ENCODE assay signal across 17 cellular contexts in the genomic region with DNA sequence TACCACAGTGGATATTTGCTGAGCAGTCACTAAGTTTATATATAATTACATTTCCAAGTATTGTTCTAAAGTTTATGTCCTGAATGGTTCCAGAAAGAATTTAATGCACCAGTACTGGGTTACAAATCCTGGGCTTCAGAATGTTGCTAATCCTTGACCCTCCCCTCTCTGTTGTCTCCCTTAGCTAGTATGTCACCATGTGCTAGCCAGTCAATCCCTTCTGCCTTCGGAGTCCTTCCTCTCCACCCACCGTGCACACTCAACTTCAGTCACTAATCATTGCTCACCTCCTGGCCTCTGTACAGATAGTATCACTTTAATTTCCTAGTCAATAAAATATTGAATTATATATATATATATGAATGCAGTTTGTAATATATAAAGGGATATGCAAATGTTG. TPM values are rescaled to one million over a fixed set of nuclear protein-coding genes. Genes with fewer than 3 reads are reported as not detected.
DNase-seq lines count a peak whose midpoint lies in the region; ATAC-seq, FAIRE-seq and TF ChIP-seq lines count a peak whose summit lies in the region.
"Had no signal": no experiment of that assay in that cellular context is flagged by ENCODE, and none has a peak within 500 bp of the region (broad histone marks: within the 10 kb centered on the region; RNA-seq: fewer than 3 reads in every experiment).

No MANE protein-coding gene starts in this region.

- no peak overlapping the region for H3K4ac ChIP-seq in H1 (replicated peaks; ENCODE audit: insufficient read length, low read depth, low read length)
- no peak overlapping the region for H3K4ac ChIP-seq in mesenchymal stem cell (ENCODE audit: low read depth in 1 of 2, low read length in 2 of 2)

- H3K9me3 ChIP-seq in heart left ventricle (peaks cover 0 to 3% (median 0%) of the 10 kb centered on the region in 12 donors), H1 (ENCODE audit: insufficient read depth in 2 of 2, low read depth in 1 of 2, low read length in 1 of 2) (no peaks in the 10 kb centered on the region), mesenchymal stem cell (ENCODE audit: control insufficient read depth, low read length) (no peaks in the 10 kb centered on the region), transverse colon (no peaks in the 10 kb centered on the region)

- H2BK120ac ChIP-seq in H1 (replicated peaks; ENCODE audit: low read depth, low read length) (no peak overlapping the region), mesenchymal stem cell (ENCODE audit: low read depth, low read length) (no peak overlapping the region)

- H3K27ac ChIP-seq in heart left ventricle (peak overlapping the region in 8 of 12 donors; percentile 52 to 82 (median 66)), H1 (ENCODE audit: low read depth, low read length) (no peak overlapping the region), mesenchymal stem cell (ENCODE audit: low read length, poor library complexity, severe bottlenecking) (no peak overlapping the region), transverse colon (peak overlapping the region in 3 of 4 donors; percentile 61 to 80 (median 76))
- H3K27ac ChIP-seq: BLaER1 treated with 17β-estradiol and CSF1 and Interleukin-3, amounts not matched to agents 10 nM and 100 nM had no signal

- DNase-seq in heart left ventricle: no peak
- no peak for DNase-seq in Right ventricle myocardium inferior (ENCODE audit: missing footprints)
- DNase-seq in H1 (ENCODE audit: low read depth in 1 of 2, low spot score in 2 of 2): no peak
- no peak for DNase-seq in mesenchymal stem cell
- DNase-seq in transverse colon: no peak
- DNase-seq in NCI-H510A (lab: John Stamatoyannopoulos, UW): no peak
- DNase-seq in HuH-7 (ENCODE audit: low spot score): no peak
- DNase-seq: 8988T, MM.1S, NCI-H187 treated with DMSO at 0.1 percent for 48 hours, NCI-H446 treated with DMSO at 0.1 percent for 48 hours, NCI-H774 had no signal

- H3K79me1 ChIP-seq in H1 (ENCODE audit: low read depth, low read length) (peaks cover 9% of the 10 kb centered on the region), mesenchymal stem cell (replicated peaks; ENCODE audit: low read length, poor library complexity, severe bottlenecking) (no peaks in the 10 kb centered on the region)

- H2AK5ac ChIP-seq in H1 (ENCODE audit: low read depth, low read length) (no peak overlapping the region), mesenchymal stem cell (ENCODE audit: low read length, severe bottlenecking) (no peak overlapping the region)

- H3K36me3 ChIP-seq in heart left ventricle (peaks cover 0 to 11% (median 0%) of the 10 kb centered on the region in 9 donors), H1 (ENCODE audit: control insufficient read depth in 2 of 4, insufficient read depth in 4 of 4, low read length in 3 of 4) (peaks cover 6 to 60% (median 25%) of the 10 kb centered on the region in 4 experiments; a peak in 7 of 8 replicates), mesenchymal stem cell (ENCODE audit: control insufficient read depth in 1 of 2, insufficient read depth in 2 of 2, low read depth in 1 of 2, low read length in 2 of 2) (peaks cover 0 to 3% of the 10 kb centered on the region in 2 experiments), transverse colon (no peaks in the 10 kb centered on the region)
- H3K36me3 ChIP-seq: BLaER1 treated with 17β-estradiol and CSF1 and Interleukin-3, amounts not matched to agents 10 nM and 100 nM had no signal

- no peak overlapping the region for H2BK20ac ChIP-seq in H1 (ENCODE audit: low read length)

- H3K27me3 ChIP-seq in heart left ventricle (no peaks in the 10 kb centered on the region), H1 (replicated peaks in 1 of 4; ENCODE audit: control insufficient read depth in 3 of 4, extremely low read depth in 1 of 4, insufficient read depth in 3 of 4, low read length in 3 of 4) (no peaks in the 10 kb centered on the region), mesenchymal stem cell (ENCODE audit: control insufficient read depth in 1 of 2, insufficient read depth in 1 of 2, low read length in 2 of 2) (peaks cover 0 to 40% of the 10 kb centered on the region in 2 experiments), transverse colon (no peaks in the 10 kb centered on the region)

- in situ Hi-C loops in transverse colon (cut with MboI; ENCODE audit: low pct_ligation_motif_present in 1 of 4, low pct_unique_long_range_greater_than_20kb in 1 of 4, low sequenced_read_pairs in 3 of 4): no loop called here

- no peak for TF ChIP-seq EP300 in H1 (IDR thresholded peaks at IDR 0.05; ENCODE audit: borderline replicate concordance in 1 of 2, low read depth in 2 of 2, low read length in 2 of 2)
- no peak for TF ChIP-seq EP300 in transverse colon (IDR thresholded peaks at IDR 0.05; ENCODE audit: low read depth)

- no peak overlapping the region for H3K23ac ChIP-seq in H1 (ENCODE audit: insufficient read length)
- H3K23ac ChIP-seq in mesenchymal stem cell (ENCODE audit: low read length in 2 of 2): no peak overlapping the region

- FAIRE-seq in H1 (lab: Jason Lieb, UNC): peak; percentile 75
- FAIRE-seq: H54, HepG2 had no signal

- H2BK15ac ChIP-seq in H1 (ENCODE audit: low read length) (no peak overlapping the region), mesenchymal stem cell (ENCODE audit: low read depth, poor library complexity, severe bottlenecking) (no peak overlapping the region)

- peak overlapping the region in 1 of 12 donors; percentile 40 for H3K4me3 ChIP-seq in heart left ventricle
- H3K4me3 ChIP-seq in H1 (ENCODE audit: extremely low read depth in 1 of 4, insufficient read depth in 2 of 4, low read depth in 3 of 4, low read length in 4 of 4): no peak overlapping the region
- no peak overlapping the region for H3K4me3 ChIP-seq in mesenchymal stem cell (ENCODE audit: insufficient read depth in 1 of 2, low read depth in 1 of 2, low read length in 2 of 2)
- H3K4me3 ChIP-seq in transverse colon: no peak overlapping the region
- H3K4me3 ChIP-seq: BLaER1 treated with 17β-estradiol and CSF1 and Interleukin-3, amounts not matched to agents 10 nM and 100 nM had no signal

- H2BK5ac ChIP-seq in H1 (ENCODE audit: low read depth, low read length): no peak overlapping the region
- no peak overlapping the region for H2BK5ac ChIP-seq in mesenchymal stem cell (ENCODE audit: low read depth, low read length, poor library complexity, severe bottlenecking)

- H2AFZ ChIP-seq in H1 (ENCODE audit: low read length): no peak overlapping the region
- no peak overlapping the region for H2AFZ ChIP-seq in mesenchymal stem cell (ENCODE audit: low read depth, low read length)

- no peak for TF ChIP-seq RAD21 in H1 (IDR thresholded peaks at IDR 0.05 in 1 of 2, conservative IDR thresholded peaks at IDR 0.05 in 1 of 2; ENCODE audit: low read depth in 2 of 2, low read length in 2 of 2)

- POLR2A ChIA-PET in H1 (lab: Charles Lee; ENCODE audit: partially characterized antibody): interaction anchor here (1.4 to 11.1 kb wide), 5 partner anchors 8 to 52 kb away, joined by 7 to 160 read pairs (median 22); no protein-coding TSS in a partner anchor

- H3K14ac ChIP-seq in H1 (ENCODE audit: insufficient read length) (no peak overlapping the region), mesenchymal stem cell (ENCODE audit: low read length in 2 of 2) (no peak overlapping the region)

- ATAC-seq in heart left ventricle (peak in 2 of 4 donors; percentile 50), Right ventricle myocardium inferior (no peak), GM18511 (IDR thresholded peaks at IDR 0.05; ENCODE audit: unreplicated experiment) (no peak)
- ATAC-seq: HepG2, Panc1 had no signal

- TF ChIP-seq POLR2A in heart left ventricle (IDR thresholded peaks at IDR 0.05): no peak
- no peak for TF ChIP-seq POLR2A in H1 (IDR thresholded peaks at IDR 0.05; ENCODE audit: control extremely low read depth in 1 of 2, low read depth in 2 of 2, low read length in 2 of 2)
- no peak for TF ChIP-seq POLR2A in transverse colon (IDR thresholded peaks at IDR 0.05)

- intact Hi-C loops in heart left ventricle (cut with DNase I): loop anchor here in 5 of 10 donors (5.0 to 10.0 kb wide), 5 partner anchors 43 to 575 kb away; partner anchors contain the start of genes DHRS12 (in 1 of the 5), INTS6 (in 1 of the 5) and WDFY2 (in 1 of the 5)
- intact Hi-C loops in Right ventricle myocardium inferior (cut with DNase I): no loop called here
- intact Hi-C loops in transverse colon (cut with DNase I; ENCODE audit: low total_unique reads): no loop called here

- H2BK12ac ChIP-seq in H1 (ENCODE audit: low read depth, low read length) (no peak overlapping the region), mesenchymal stem cell (ENCODE audit: low read length in 2 of 2) (no peak overlapping the region)

- H4K8ac ChIP-seq in H1 (ENCODE audit: extremely low read depth, insufficient read depth, low read length) (no peak overlapping the region), mesenchymal stem cell (ENCODE audit: low read length) (no peak overlapping the region)

- H3K18ac ChIP-seq in H1 (ENCODE audit: extremely low read depth, low read length) (no peak overlapping the region), mesenchymal stem cell (ENCODE audit: low read depth in 1 of 2, low read length in 2 of 2) (no peak overlapping the region)

- H3K4me2 ChIP-seq in H1 (ENCODE audit: insufficient read depth in 1 of 2, low read depth in 2 of 2, low read length in 2 of 2) (peak overlapping the region in 1 of 2 experiments; percentile 47; a peak in 2 of 4 replicates), mesenchymal stem cell (ENCODE audit: low read length, poor library complexity, severe bottlenecking) (no peak overlapping the region)
- H3K4me2 ChIP-seq: BLaER1 treated with 17β-estradiol and CSF1 and Interleukin-3, amounts not matched to agents 10 nM and 100 nM had no signal

- H3K4me1 ChIP-seq in heart left ventricle (peaks cover 0 to 29% (median 19%) of the 10 kb centered on the region in 12 donors), H1 (replicated peaks in 1 of 4; ENCODE audit: control insufficient read depth in 3 of 4, insufficient read depth in 4 of 4, low read length in 3 of 4) (peaks cover 6 to 34% (median 20%) of the 10 kb centered on the region in 4 experiments), mesenchymal stem cell (ENCODE audit: control insufficient read depth, insufficient read depth, low read depth, low read length) (no peaks in the 10 kb centered on the region), transverse colon (peaks cover 0 to 15% (median 6%) of the 10 kb centered on the region in 4 donors)

- TF ChIP-seq CTCF in heart left ventricle (IDR thresholded peaks at IDR 0.05) (no peak), H1 (IDR thresholded peaks at IDR 0.05; ENCODE audit: control extremely low read depth in 1 of 3, insufficient read depth in 1 of 3, low read depth in 1 of 3, low read length in 3 of 3) (no peak), transverse colon (IDR thresholded peaks at IDR 0.05) (no peak)

- H3K79me2 ChIP-seq in H1 (ENCODE audit: control insufficient read depth in 1 of 2, insufficient read depth in 2 of 2, low read length in 2 of 2): peaks cover 5 to 86% of the 10 kb centered on the region in 2 experiments

- H3K56ac ChIP-seq in H1 (replicated peaks; ENCODE audit: insufficient read length, low read depth, low read length): no peak overlapping the region

- no peaks in the 10 kb centered on the region; the same call in 1 of the 2 replicates for H3K23me2 ChIP-seq in H1 (ENCODE audit: low read depth, low read length)

- H4K91ac ChIP-seq in H1 (replicated peaks; ENCODE audit: insufficient read length, low read length): no peak overlapping the region
- H4K91ac ChIP-seq in mesenchymal stem cell (ENCODE audit: low read length): no peak overlapping the region

- CTCF ChIA-PET in H1 (lab: Charles Lee; ENCODE audit: partially characterized antibody): interaction anchor here (0.9 to 2.9 kb wide), 8 partner anchors 11 to 104 kb away, joined by 3 to 10 read pairs (median 3); no protein-coding TSS in a partner anchor

- H3K9ac ChIP-seq in H1 (replicated peaks in 1 of 4; ENCODE audit: extremely low read depth in 1 of 4, low read depth in 3 of 4, low read length in 3 of 4) (no peak overlapping the region), mesenchymal stem cell (ENCODE audit: low read length) (peak overlapping the region; percentile 83)
- H3K9ac ChIP-seq: BLaER1 treated with 17β-estradiol and CSF1 and Interleukin-3, amounts not matched to agents 10 nM and 100 nM had no signal

- H4K5ac ChIP-seq in H1 (ENCODE audit: insufficient read length, low read depth, low read length): no peak overlapping the region

- H4K20me1 ChIP-seq in H1 (replicated peaks in 1 of 2; ENCODE audit: control insufficient read depth in 1 of 2, insufficient read depth in 2 of 2, low read length in 2 of 2): peaks cover 0 to 5% of the 10 kb centered on the region in 2 experiments
- H4K20me1 ChIP-seq: BLaER1 treated with 17β-estradiol and CSF1 and Interleukin-3, amounts not matched to agents 10 nM and 100 nM had no signal

- WGBS in heart left ventricle, 4 donors: 16 to 29% (median 22%) methylated on average over 2 of the region's 2 CpGs
- 70% methylated on average over 2 of the region's 2 CpGs; no CpG with 5 or more reads in 1 of the 2 experiments for WGBS in H1 (ENCODE audit: extremely low coverage in 1 of 2, insufficient coverage in 1 of 2, insufficient read length in 1 of 2, insufficient replicate concordance in 2 of 2, low coverage in 1 of 2, low lambda C conversion rate in 2 of 2, missing lambda C conversion rate in 1 of 2), 2 experiments
- 68% methylated on average over 2 of the region's 2 CpGs for WGBS in mesenchymal stem cell
- 48 to 73% methylated on average over 2 of the region's 2 CpGs for WGBS in transverse colon (ENCODE audit: low coverage in 1 of 2), 2 donors

RNA-seq across cellular contexts. Expression of gene FAM124A, which starts 7.5 kb away (rescaled TPM):
- total RNA-seq in heart left ventricle: 10 to 100 TPM in 2 of 9 donors, 1 to 10 TPM in 7; 5.6 to 16.8 (median 8.0) TPM
- 1 to 10 TPM; 4.1 TPM for polyA plus RNA-seq in heart left ventricle
- 12.1 TPM for total RNA-seq in Right ventricle myocardium inferior
- total RNA-seq in H1 (2021; fragmentation: NEBNext Ultra II Directional; extraction: Animal tissue kit (Norgen Biotek cat#: 25700)): 47.1 and 49.9 TPM in 2 replicates
- 40.7 and 47.1 TPM in 2 replicates for polyA plus RNA-seq in H1 (2011; rRNA removed)
- 27.7 TPM for polyA plus RNA-seq in H1 (2011; cell fraction: cytosol; rRNA removed)
- 38.7 TPM for polyA plus RNA-seq in H1 (2011; cell fraction: nucleus; rRNA removed)
- 29.0 to 33.9 TPM (median 30.6 TPM) in 4 replicates for polyA plus RNA-seq in H1 (2012, experiment 1 of 2)
- 16.3 TPM for polyA plus RNA-seq in H1 (2012, experiment 2 of 2)
- 32.9 TPM for polyA plus RNA-seq in H1 (2013, experiment 1 of 2)
- 34.6 TPM for polyA plus RNA-seq in H1 (2013, experiment 2 of 2)
- polyA minus RNA-seq in H1 (2011; rRNA and poly(A)+ RNA removed): 38.0 and 39.6 TPM in 2 replicates
- 34.9 TPM for polyA minus RNA-seq in H1 (2011; cell fraction: cytosol; rRNA and poly(A)+ RNA removed)
- 78.7 TPM for polyA minus RNA-seq in H1 (2011; cell fraction: nucleus; rRNA and poly(A)+ RNA removed)
- 0.06 TPM for polyA plus RNA-seq in mesenchymal stem cell (2013, experiment 1 of 2)
- polyA plus RNA-seq in mesenchymal stem cell (2013, experiment 2 of 2): 0.03 TPM
- total RNA-seq in transverse colon: 10 to 100 TPM in 1 of 4 donors, 1 to 10 TPM in 3; 1.9 to 17.7 (median 2.7) TPM
- total RNA-seq: HepG2 had no signal
- polyA plus RNA-seq: HepG2 had no signal

Comparison
In these comparisons a context has a peak if more than half of its experiments do, and no peak if none do; other contexts are left out.
1. H3K27ac ChIP-seq: peak in heart left ventricle (8 of 12) and transverse colon (3 of 4); none in H1 (single experiment) and mesenchymal stem cell (single experiment).